In the genomic region with DNA sequence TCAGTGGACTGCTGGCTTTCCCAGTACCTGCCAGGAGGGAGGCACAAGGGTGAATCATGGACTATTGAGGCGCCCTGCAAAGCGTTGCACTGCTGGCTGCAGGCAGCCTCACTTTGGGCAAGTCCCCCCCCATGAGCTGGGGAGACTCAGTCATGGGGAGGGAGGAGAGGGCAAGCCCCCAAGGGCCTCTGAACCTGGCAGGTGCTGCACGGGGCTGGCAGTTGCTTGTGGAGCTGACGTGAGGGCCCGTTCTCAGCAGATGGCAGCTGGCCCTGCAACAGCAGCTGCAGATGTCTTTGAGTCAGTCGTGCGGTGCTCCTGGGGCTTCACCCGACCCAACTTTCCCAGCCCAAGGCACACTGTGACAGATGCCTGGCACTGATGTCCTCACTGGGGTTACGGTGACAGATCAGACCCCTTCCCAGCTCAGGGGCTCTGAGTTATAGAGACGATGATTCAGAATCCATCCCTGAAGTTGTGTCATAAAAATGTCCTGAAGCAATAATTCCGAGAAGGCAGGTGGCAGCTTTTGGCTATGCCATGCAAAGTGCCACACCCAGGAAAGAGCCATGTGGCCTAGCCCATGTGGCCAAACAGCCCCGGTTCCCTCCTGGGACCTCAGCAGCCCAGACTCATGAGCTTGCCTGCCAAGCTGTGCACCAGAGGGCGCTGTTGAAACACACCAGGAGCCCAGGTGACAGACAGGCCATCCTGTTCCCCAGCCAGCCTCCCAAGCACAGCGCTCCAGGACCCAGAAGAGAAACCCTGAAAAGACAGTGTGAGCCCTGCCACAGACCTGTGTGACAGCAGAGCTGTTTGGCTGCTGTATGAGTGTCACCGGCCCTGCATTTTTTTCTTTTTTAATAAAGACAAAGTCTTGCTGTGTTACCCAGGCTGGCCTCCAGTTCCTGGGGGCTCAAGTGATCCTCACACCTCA, we compare ENCODE assay signal across 8 cellular contexts. TPM values are rescaled to one million over a fixed set of nuclear protein-coding genes. Genes with fewer than 3 reads are reported as not detected.
DNase-seq lines count a peak whose midpoint lies in the region; ATAC-seq and TF ChIP-seq lines count a peak whose summit lies in the region.

No MANE protein-coding gene starts in this region.

- H3K4me2 ChIP-seq in SK-N-SH: no peak overlapping the region

- H3K4me3 ChIP-seq in SK-N-SH (ENCODE audit: low read depth in 2 of 2, low read length in 1 of 2): peak overlapping the region in 1 of 2 experiments; percentile 14; a peak in 1 of 4 replicates

- peaks cover 37 to 66% of the 10 kb centered on the region in 2 experiments for H3K36me3 ChIP-seq in SK-N-SH (replicated peaks in 1 of 2; ENCODE audit: control insufficient read depth in 1 of 2, insufficient read depth in 2 of 2, low read length in 1 of 2)

- WGBS in SK-N-SH (ENCODE audit: low lambda C conversion rate): 64% methylated on average over 11 of the region's 15 CpGs

- no peak for TF ChIP-seq EP300 in SK-N-SH (IDR thresholded peaks at IDR 0.05; ENCODE audit: borderline replicate concordance in 1 of 2, low read depth in 1 of 2, low read length in 1 of 2)

- no peak overlapping the region for H3K4me3 Mint-ChIP-seq in progenitor cell of endocrine pancreas (ENCODE audit: low read depth)
- no peak overlapping the region for H3K4me3 Mint-ChIP-seq in type B pancreatic cell

- H3K27me3 Mint-ChIP-seq in progenitor cell of endocrine pancreas: no peaks in the 10 kb centered on the region
- no peaks in the 10 kb centered on the region for H3K27me3 Mint-ChIP-seq in type B pancreatic cell

- H3K27me3 ChIP-seq in SK-N-SH (ENCODE audit: insufficient read depth): no peaks in the 10 kb centered on the region

- no peaks in the 10 kb centered on the region; the same call in 1 of the 2 replicates for H4K20me1 ChIP-seq in SK-N-SH (ENCODE audit: insufficient read depth)

- H2AFZ ChIP-seq in SK-N-SH (ENCODE audit: low read depth): no peak overlapping the region

- H3K27ac Mint-ChIP-seq in progenitor cell of endocrine pancreas (peak overlapping the region; percentile 64), type B pancreatic cell (peak overlapping the region; percentile 88)

- POLR2A ChIA-PET in SK-N-SH (lab: Yijun Ruan, JAX): interaction anchor here (0.6 kb wide), 1 partner anchor 94 kb away, joined by 3 read pairs; no protein-coding TSS in a partner anchor

- no peak overlapping the region for H3K9ac ChIP-seq in SK-N-SH

- H3K36me3 Mint-ChIP-seq in progenitor cell of endocrine pancreas (ENCODE audit: insufficient read depth) (peaks cover 30% of the 10 kb centered on the region), type B pancreatic cell (peaks cover 25% of the 10 kb centered on the region)

- H3K4me1 ChIP-seq in SK-N-SH (ENCODE audit: control insufficient read depth in 1 of 2, insufficient read depth in 2 of 2, low read depth in 1 of 2, low read length in 1 of 2): no peaks in the 10 kb centered on the region

- intact Hi-C loops in head of caudate nucleus (cut with DNase I): no loop called here

- H3K4me1 Mint-ChIP-seq in progenitor cell of endocrine pancreas (ENCODE audit: low read depth) (no peaks in the 10 kb centered on the region), type B pancreatic cell (ENCODE audit: unreplicated experiment) (no peaks in the 10 kb centered on the region)

- no peaks in the 10 kb centered on the region for H3K9me3 Mint-ChIP-seq in progenitor cell of endocrine pancreas (ENCODE audit: low read depth)
- H3K9me3 Mint-ChIP-seq in type B pancreatic cell: no peaks in the 10 kb centered on the region

- DNase-seq in DMS79 treated with DMSO at 0.1 percent for 48 hours (lab: John Stamatoyannopoulos, UW) (peak; percentile 47), NAMALWA (ENCODE audit: low spot score) (peak; percentile 98), SK-N-SH (peak; percentile 92), head of caudate nucleus (peak; percentile 61 to 89 (median 80)), progenitor cell of endocrine pancreas (ENCODE audit: low spot score, unreplicated experiment) (peak; percentile 76), type B pancreatic cell (ENCODE audit: extremely low spot score, unreplicated experiment) (no peak)
- DNase-seq in activated naive CD4-positive, alpha-beta T cell treated with anti-CD3 and anti-CD28 coated beads, Interleukin-2, amount 50 U/mL, for 16 hours: peak; percentile 86

- peaks cover 11% of the 10 kb centered on the region for H3K79me2 ChIP-seq in SK-N-SH (ENCODE audit: insufficient read depth)

- H3K27ac ChIP-seq in SK-N-SH (ENCODE audit: low read depth in 2 of 2, low read length in 1 of 2): no peak overlapping the region

- CTCF ChIA-PET in SK-N-SH (lab: Yijun Ruan, JAX): interaction anchor here (0.6 to 3.7 kb wide), 44 partner anchors 8 to 523 kb away, joined by 3 to 36 read pairs (median 4); partner anchors contain the start of genes ELOF1 and LDLR

- peak; percentile 80 for TF ChIP-seq RAD21 in SK-N-SH (IDR thresholded peaks at IDR 0.05; ENCODE audit: low read length)

- H3F3A ChIP-seq in SK-N-SH (replicated peaks; ENCODE audit: insufficient read depth): peaks cover 5% of the 10 kb centered on the region

- no peaks in the 10 kb centered on the region for H3K9me2 ChIP-seq in SK-N-SH

- TF ChIP-seq CTCF in SK-N-SH (IDR thresholded peaks at IDR 0.05) (peak; percentile 81), progenitor cell of endocrine pancreas (IDR thresholded peaks at IDR 0.05; ENCODE audit: unreplicated experiment) (peak; percentile 85), type B pancreatic cell (conservative IDR thresholded peaks at IDR 0.05) (peak; percentile 83)

- H3K9me3 ChIP-seq in SK-N-SH: no peaks in the 10 kb centered on the region

- peak; percentile 85 for ATAC-seq in GM21786 (IDR thresholded peaks at IDR 0.05; ENCODE audit: unreplicated experiment)

TF ChIP-seq in SK-N-SH, 30 proteins besides CTCF, POLR2A, EP300 and RAD21:
- TF ChIP-seq SMC3 (IDR thresholded peaks at IDR 0.05; ENCODE audit: low read depth, low read length) (peak; percentile 71), IRF3 (IDR thresholded peaks at IDR 0.05; ENCODE audit: low read depth, low read length) (no peak), MXI1 (IDR thresholded peaks at IDR 0.05; ENCODE audit: low read depth, low read length) (peak; percentile 87), PBX3 (IDR thresholded peaks at IDR 0.05) (peak; percentile 65), TEAD4 (IDR thresholded peaks at IDR 0.05; ENCODE audit: borderline replicate concordance, insufficient read depth) (no peak), ELF1 (IDR thresholded peaks at IDR 0.05) (no peak), REST (IDR thresholded peaks at IDR 0.05; ENCODE audit: low read depth, low read length) (no peak), SIN3A (IDR thresholded peaks at IDR 0.05; ENCODE audit: borderline replicate concordance, low read depth, low read length) (peak; percentile 77; the same call in 1 of the 2 replicates)
- TF ChIP-seq, protein P1, sequence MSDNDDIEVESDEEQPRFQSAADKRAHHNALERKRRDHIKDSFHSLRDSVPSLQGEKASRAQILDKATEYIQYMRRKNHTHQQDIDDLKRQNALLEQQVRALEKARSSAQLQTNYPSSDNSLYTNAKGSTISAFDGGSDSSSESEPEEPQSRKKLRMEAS (IDR thresholded peaks at IDR 0.05; ENCODE audit: low read depth): peak; percentile 41; the same call in 1 of the 2 replicates

RNA-seq across cellular contexts. Expression of gene LDLR, which starts 53.6 kb away (rescaled TPM):
- polyA plus RNA-seq in SK-N-SH (2012; rRNA removed): 20.7 and 25.1 TPM in 2 replicates
- 12.1 and 14.9 TPM in 2 replicates for polyA plus RNA-seq in SK-N-SH (2012; cell fraction: cytosol; rRNA removed)
- 26.4 and 31.2 TPM in 2 replicates for polyA plus RNA-seq in SK-N-SH (2012; cell fraction: nucleus; rRNA removed)
- 67.3 and 73.2 TPM in 2 replicates for total RNA-seq in progenitor cell of endocrine pancreas
- total RNA-seq in type B pancreatic cell (ENCODE audit: low replicate concordance): 67.4 and 103 TPM in 2 replicates
